In genomic region chr3:140854961-140855360, GRCh38 we compare ENCODE assay signal across 16 cellular contexts.
DNase-seq lines count a peak whose midpoint lies in the region; ATAC-seq and TF ChIP-seq lines count a peak whose summit lies in the region.
"Had no signal": no experiment of that assay in that cellular context is flagged by ENCODE, and none has a peak within 500 bp of the region (broad histone marks: within the 10 kb centered on the region; RNA-seq: fewer than 3 reads in every experiment).

No MANE protein-coding gene starts in this region.

- no peak overlapping the region for H3K14ac ChIP-seq in trophoblast cell (ENCODE audit: low read length)
- H3K14ac ChIP-seq in neuronal stem cell (ENCODE audit: low read length) = no peak overlapping the region

- H3K23ac ChIP-seq in trophoblast cell (ENCODE audit: low read length) (no peak overlapping the region), neuronal stem cell (ENCODE audit: low read depth, low read length, poor library complexity) (no peak overlapping the region)

- no peak overlapping the region for H4K8ac ChIP-seq in trophoblast cell (ENCODE audit: low read depth, low read length)
- H4K8ac ChIP-seq in neuronal stem cell (ENCODE audit: low read depth, low read length) = no peak overlapping the region

- H2BK5ac ChIP-seq in trophoblast cell (ENCODE audit: low read depth, low read length, poor library complexity) = no peak overlapping the region
- H2BK5ac ChIP-seq in neuronal stem cell (ENCODE audit: low read length) = no peak overlapping the region

- TF ChIP-seq CTCF in omental fat pad (IDR thresholded peaks at IDR 0.05) = no peak

- H3K79me1 ChIP-seq in trophoblast cell (ENCODE audit: low read length) = no peaks in the 10 kb centered on the region
- no peaks in the 10 kb centered on the region for H3K79me1 ChIP-seq in neuronal stem cell (ENCODE audit: low read depth, low read length)

- WGBS in trophoblast cell (ENCODE audit: extremely low coverage, insufficient coverage, insufficient read length) = no CpG with 5 or more reads among the region's 2 CpGs
- WGBS in neuronal stem cell (ENCODE audit: extremely low coverage in 2 of 2, insufficient read length in 2 of 2, insufficient replicate concordance in 1 of 2), 2 donors = no CpG with 5 or more reads among the region's 2 CpGs

- H3K4me1 ChIP-seq in trophoblast cell (ENCODE audit: control insufficient read depth in 1 of 2, insufficient read depth in 2 of 2, low read length in 2 of 2) = peaks cover 0 to 5% of the 10 kb centered on the region in 2 experiments
- H3K4me1 ChIP-seq in neuronal stem cell (ENCODE audit: control insufficient read depth in 2 of 2, insufficient read depth in 1 of 2, low read depth in 1 of 2, low read length in 2 of 2) = peaks cover 0 to 4% of the 10 kb centered on the region in 2 donors
- H3K4me1 ChIP-seq: BLaER1 treated with 17β-estradiol and CSF1 and Interleukin-3, amounts not matched to agents 10 nM and 100 nM had no signal

- H3K4ac ChIP-seq in trophoblast cell (ENCODE audit: low read depth, low read length) (no peak overlapping the region), neuronal stem cell (ENCODE audit: low read length) (no peak overlapping the region)

- no peak overlapping the region for H3K9ac ChIP-seq in trophoblast cell (ENCODE audit: low read length)
- H3K9ac ChIP-seq in neuronal stem cell (ENCODE audit: low read depth, low read length, poor library complexity) = no peak overlapping the region
- H3K9ac ChIP-seq: BLaER1 treated with 17β-estradiol and CSF1 and Interleukin-3, amounts not matched to agents 10 nM and 100 nM had no signal

- H3K4me2 ChIP-seq in trophoblast cell (ENCODE audit: low read length) (no peak overlapping the region), neuronal stem cell (ENCODE audit: insufficient read depth, low read length, poor library complexity, severe bottlenecking) (no peak overlapping the region)
- H3K4me2 ChIP-seq: BLaER1 treated with 17β-estradiol and CSF1 and Interleukin-3, amounts not matched to agents 10 nM and 100 nM had no signal

- H2BK120ac ChIP-seq in trophoblast cell (ENCODE audit: insufficient read depth, low read length, poor library complexity) = no peak overlapping the region
- H2BK120ac ChIP-seq in neuronal stem cell (ENCODE audit: low read depth, low read length) = no peak overlapping the region

- no peak overlapping the region for H2BK12ac ChIP-seq in trophoblast cell (ENCODE audit: low read length)
- H2BK12ac ChIP-seq in neuronal stem cell (ENCODE audit: low read length) = no peak overlapping the region

- H3K27ac ChIP-seq in trophoblast cell (ENCODE audit: low read depth, low read length) = no peak overlapping the region
- H3K27ac ChIP-seq in neuronal stem cell (replicated peaks; ENCODE audit: low read length) = no peak overlapping the region
- H3K27ac ChIP-seq: BLaER1 treated with 17β-estradiol and CSF1 and Interleukin-3, amounts not matched to agents 10 nM and 100 nM had no signal

- no peak overlapping the region for H2AK5ac ChIP-seq in trophoblast cell (ENCODE audit: low read length)
- H2AK5ac ChIP-seq in neuronal stem cell (ENCODE audit: low read depth, low read length) = no peak overlapping the region

- no peak for ATAC-seq in omental fat pad (ENCODE audit: low FRiP score)
- ATAC-seq: HCT116, K562 had no signal

- no peak overlapping the region for H2BK15ac ChIP-seq in neuronal stem cell (ENCODE audit: low read length)

- H3K18ac ChIP-seq in trophoblast cell (ENCODE audit: low read length) = no peak overlapping the region
- no peak overlapping the region for H3K18ac ChIP-seq in neuronal stem cell (ENCODE audit: low read length)

- H3K9me3 ChIP-seq in trophoblast cell (ENCODE audit: insufficient read depth, low read depth, low read length) (no peaks in the 10 kb centered on the region), neuronal stem cell (replicated peaks in 1 of 2; ENCODE audit: control insufficient read depth in 2 of 2, insufficient read depth in 1 of 2, low read depth in 1 of 2, low read length in 2 of 2) (no peaks in the 10 kb centered on the region)

- H3K27me3 ChIP-seq in trophoblast cell (ENCODE audit: insufficient read depth, low read length) = no peaks in the 10 kb centered on the region
- H3K27me3 ChIP-seq in neuronal stem cell (ENCODE audit: control insufficient read depth in 3 of 3, insufficient read depth in 3 of 3, low read depth in 1 of 3, low read length in 3 of 3) = peaks cover 0 to 2% (median 0%) of the 10 kb centered on the region in 3 experiments
- H3K27me3 ChIP-seq: BLaER1 treated with 17β-estradiol and CSF1 and Interleukin-3, amounts not matched to agents 10 nM and 100 nM had no signal

- H2AFZ ChIP-seq in trophoblast cell (ENCODE audit: insufficient read depth, low read length, poor library complexity) (no peak overlapping the region), neuronal stem cell (ENCODE audit: low read length) (no peak overlapping the region)

- H3K36me3 ChIP-seq in trophoblast cell (ENCODE audit: control insufficient read depth in 1 of 2, insufficient read depth in 2 of 2, low read length in 2 of 2) = no peaks in the 10 kb centered on the region
- H3K36me3 ChIP-seq in neuronal stem cell (replicated peaks in 1 of 2; ENCODE audit: control insufficient read depth in 2 of 2, insufficient read depth in 2 of 2, low read length in 2 of 2) = no peaks in the 10 kb centered on the region
- H3K36me3 ChIP-seq: BLaER1 treated with 17β-estradiol and CSF1 and Interleukin-3, amounts not matched to agents 10 nM and 100 nM had no signal

- H4K12ac ChIP-seq in trophoblast cell (ENCODE audit: low read depth, low read length) = no peak overlapping the region

- DNase-seq in ELF-1 (ENCODE audit: low read depth, low spot score) = peak; percentile 34
- peak; percentile 76 for DNase-seq in islet precursor cell
- peak; percentile 74 to 75 for DNase-seq in trophoblast cell
- DNase-seq in omental fat pad (ENCODE audit: low spot score) = no peak
- DNase-seq in neuronal stem cell (ENCODE audit: low spot score) = no peak
- DNase-seq in OCI-M2 (lab: John Stamatoyannopoulos, UW; ENCODE audit: unreplicated experiment) = no peak
- DNase-seq in NCI-H446 treated with DMSO at 0.1 percent for 48 hours (lab: John Stamatoyannopoulos, UW) = no peak
- DNase-seq: ACHN; Calu3; CD4-positive, CD25-positive, alpha-beta regulatory T cell; DMS 273 treated with DMSO at 0.1 percent for 48 hours; DND-41; GF-D8 had no signal

- H4K91ac ChIP-seq in trophoblast cell (ENCODE audit: low read depth, low read length) = no peak overlapping the region
- H4K91ac ChIP-seq in neuronal stem cell (ENCODE audit: low read depth, low read length, poor library complexity) = no peak overlapping the region

- H3K4me3 ChIP-seq in trophoblast cell (ENCODE audit: low read depth, low read length) = no peak overlapping the region
- no peak overlapping the region for H3K4me3 ChIP-seq in neuronal stem cell (ENCODE audit: low read length in 2 of 2)
- H3K4me3 ChIP-seq: BLaER1 treated with 17β-estradiol and CSF1 and Interleukin-3, amounts not matched to agents 10 nM and 100 nM; K562 had no signal

- H3K79me2 ChIP-seq in trophoblast cell (ENCODE audit: control insufficient read depth, insufficient read depth, low read length, poor library complexity) = no peaks in the 10 kb centered on the region

Comparison
In these comparisons a context has a peak if more than half of its experiments do, and no peak if none do; other contexts are left out.
1. DNase-seq: peak in ELF-1 (single experiment), islet precursor cell (single experiment) and trophoblast cell (2 of 2); none in omental fat pad (single experiment), neuronal stem cell (single experiment), OCI-M2 (single experiment) and NCI-H446 treated with DMSO at 0.1 percent for 48 hours (single experiment).